ENCODE assay signal across 13 cellular contexts in the genomic region with DNA sequence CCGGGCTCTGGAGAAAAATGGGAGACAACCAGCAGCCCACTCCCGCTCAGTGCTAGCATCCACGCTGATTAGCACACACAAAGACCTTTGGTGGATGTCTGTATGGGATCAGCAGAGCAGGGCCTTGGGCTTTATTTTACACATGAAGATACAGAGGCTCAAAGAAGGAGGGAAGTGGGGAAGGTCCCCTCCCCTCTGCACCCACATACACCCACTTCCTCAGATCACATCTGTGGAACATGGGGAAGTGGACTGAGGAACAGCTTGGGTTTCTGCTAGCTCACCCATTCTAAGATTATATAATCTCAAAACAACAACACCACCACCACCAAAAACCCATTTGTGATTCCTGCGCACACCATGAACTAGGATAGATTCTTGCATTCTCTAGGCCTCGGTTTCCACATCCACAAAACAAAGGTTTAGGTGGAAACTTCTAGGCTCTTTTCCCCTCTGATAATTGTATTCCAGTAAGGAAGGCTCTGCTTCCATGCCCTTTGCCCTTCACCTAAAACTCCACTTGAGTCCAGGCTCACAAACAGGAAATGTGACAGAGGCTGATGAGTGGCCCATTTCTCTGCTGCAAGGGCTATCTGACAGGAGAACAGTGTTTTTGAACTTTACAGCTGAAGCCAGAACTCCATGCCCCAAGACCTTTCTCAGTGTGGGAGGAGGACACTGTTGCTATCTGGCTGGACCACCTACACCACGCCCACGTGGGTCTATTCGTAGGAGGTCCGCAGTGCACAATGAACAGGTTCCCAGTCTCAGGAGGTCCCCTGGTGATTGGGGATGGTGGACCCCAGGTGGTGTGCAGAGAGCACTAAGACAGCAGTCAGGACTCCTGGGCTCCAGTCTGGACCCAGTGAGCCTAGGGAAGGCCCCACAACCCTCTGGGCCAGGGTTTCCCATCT. TPM values are rescaled to one million over a fixed set of nuclear protein-coding genes. Genes with fewer than 3 reads are reported as not detected.
DNase-seq lines count a peak whose midpoint lies in the region; ATAC-seq and TF ChIP-seq lines count a peak whose summit lies in the region.
"Had no signal": no experiment of that assay in that cellular context is flagged by ENCODE, and none has a peak within 500 bp of the region (broad histone marks: within the 10 kb centered on the region; RNA-seq: fewer than 3 reads in every experiment).

No MANE protein-coding gene starts in this region.

- H3K36me3 ChIP-seq in esophagus (ENCODE audit: control insufficient read depth in 2 of 2, insufficient read depth in 2 of 2, low read length in 1 of 2) (no peaks in the 10 kb centered on the region), upper lobe of left lung (no peaks in the 10 kb centered on the region)

- peaks cover 23% of the 10 kb centered on the region for H3K4me1 Mint-ChIP-seq in nephron progenitor cell

- no peak for TF ChIP-seq POLR2A in upper lobe of left lung (IDR thresholded peaks at IDR 0.05)

- H3K4me3 Mint-ChIP-seq in nephron progenitor cell, result no peak overlapping the region
- H3K4me3 Mint-ChIP-seq: activated CD4-positive, alpha-beta memory T cell treated with anti-CD3 and anti-CD28 coated beads for 36 hours had no signal

- peak; percentile 49 for DNase-seq in SKM-1 (lab: John Stamatoyannopoulos, UW; ENCODE audit: unreplicated experiment)
- no peak for DNase-seq in nephron progenitor cell
- DNase-seq in upper lobe of left lung, result peak in 1 of 2 donors; percentile 55
- DNase-seq in NCI-H2081 (lab: John Stamatoyannopoulos, UW), result no peak
- DNase-seq in activated gamma-delta T cell treated with Interleukin-2 at 50 U/mL for 16 hours, result no peak
- DNase-seq: activated CD4-positive, alpha-beta memory T cell treated with anti-CD3 and anti-CD28 coated beads for 36 hours; SHP77; stimulated activated CD4-positive, alpha-beta T cell treated with anti-CD3 and anti-CD28 coated beads, Interleukin-2, amount 100 ng/mL, for 48 hours; testis had no signal

- no peak for TF ChIP-seq EP300 in upper lobe of left lung (IDR thresholded peaks at IDR 0.05)

- ATAC-seq in upper lobe of left lung (ENCODE audit: low FRiP score in 2 of 2) (peak; percentile 67 to 90), HG03439 (IDR thresholded peaks at IDR 0.05; ENCODE audit: unreplicated experiment) (no peak)

- no peaks in the 10 kb centered on the region for H3K9me3 ChIP-seq in esophagus (ENCODE audit: control insufficient read depth in 2 of 2, insufficient read depth in 1 of 2, low read depth in 1 of 2, low read length in 1 of 2)
- no peaks in the 10 kb centered on the region for H3K9me3 ChIP-seq in upper lobe of left lung
- H3K9me3 ChIP-seq: testis had no signal

- no peaks in the 10 kb centered on the region for H3K9me3 Mint-ChIP-seq in nephron progenitor cell
- H3K9me3 Mint-ChIP-seq: activated CD4-positive, alpha-beta memory T cell treated with anti-CD3 and anti-CD28 coated beads for 36 hours; IgD-negative memory B cell had no signal

- H3K27me3 Mint-ChIP-seq in nephron progenitor cell (ENCODE audit: low read depth, poor library complexity), result peaks cover 14% of the 10 kb centered on the region

- TF ChIP-seq CTCF in nephron progenitor cell (IDR thresholded peaks at IDR 0.05) (no peak), upper lobe of left lung (IDR thresholded peaks at IDR 0.05) (no peak)

- H3K4me3 ChIP-seq in esophagus (ENCODE audit: low read depth in 1 of 2, low read length in 2 of 2), result no peak overlapping the region
- no peak overlapping the region for H3K4me3 ChIP-seq in upper lobe of left lung
- H3K4me3 ChIP-seq: testis had no signal

- H3K27ac Mint-ChIP-seq in nephron progenitor cell, result peak overlapping the region; percentile 43
- H3K27ac Mint-ChIP-seq: activated CD4-positive, alpha-beta memory T cell treated with anti-CD3 and anti-CD28 coated beads for 36 hours had no signal

- 83 to 84% methylated on average over 9 of the region's 9 CpGs for WGBS in esophagus, 2 donors
- WGBS in upper lobe of left lung, 2 donors, result 75 to 81% methylated on average over 6 to 9 of the region's 9 CpGs

- H3K4me1 ChIP-seq in esophagus (ENCODE audit: control insufficient read depth in 2 of 2, insufficient read depth in 2 of 2, low read length in 1 of 2) (peaks cover 2 to 19% of the 10 kb centered on the region in 2 donors), upper lobe of left lung (peaks cover 0 to 6% (median 5%) of the 10 kb centered on the region in 4 donors)

- peak overlapping the region; percentile 85 to 95 for H3K27ac ChIP-seq in esophagus (ENCODE audit: low read depth in 2 of 2, low read length in 1 of 2)
- H3K27ac ChIP-seq in upper lobe of left lung, result peak overlapping the region; percentile 29 to 74 (median 59)

- H3K36me3 Mint-ChIP-seq in nephron progenitor cell (ENCODE audit: low read depth), result no peaks in the 10 kb centered on the region
- H3K36me3 Mint-ChIP-seq: activated CD4-positive, alpha-beta memory T cell treated with anti-CD3 and anti-CD28 coated beads for 36 hours; IgD-negative memory B cell had no signal

- H3K27me3 ChIP-seq in esophagus (ENCODE audit: control insufficient read depth in 1 of 2, insufficient read depth in 2 of 2, low read length in 2 of 2), result no peaks in the 10 kb centered on the region
- no peaks in the 10 kb centered on the region for H3K27me3 ChIP-seq in upper lobe of left lung
- H3K27me3 ChIP-seq: testis had no signal

RNA-seq across cellular contexts. Expression of gene GGTA1, which starts 13.8 kb away (rescaled TPM):
- polyA plus RNA-seq in esophagus, result 10 to 100 TPM; 24.2 to 26.5 TPM
- total RNA-seq in upper lobe of left lung, result 10 to 100 TPM in 1 of 6 donors, 1 to 10 TPM in 5; 6.3 to 12.3 (median 8.1) TPM
- total RNA-seq: activated CD4-positive, alpha-beta memory T cell treated with anti-CD3 and anti-CD28 coated beads for 36 hours had no signal
- polyA plus RNA-seq: IgD-negative memory B cell, neural cell had no signal
